Comparison of ENCODE assay signal across 8 cellular contexts in genomic region chr19:55640043-55640576, GRCh38. TPM values are rescaled to one million over a fixed set of nuclear protein-coding genes. Genes with fewer than 3 reads are reported as not detected.
DNase-seq lines count a peak whose midpoint lies in the region; ATAC-seq and TF ChIP-seq lines count a peak whose summit lies in the region.

No MANE protein-coding gene starts in this region.

- DNase-seq in NCI-H1417 (lab: John Stamatoyannopoulos, UW): peak; percentile 58 to 91 (median 86)
- no peak for DNase-seq in NCI-H1417 treated with DMSO at 0.1 percent for 48 hours (lab: John Stamatoyannopoulos, UW)
- peak; percentile 53 for DNase-seq in NCI-H446 treated with DMSO at 0.1 percent for 48 hours (lab: John Stamatoyannopoulos, UW)
- peak; percentile 77 to 88 for DNase-seq in activated T-cell treated with anti-CD3 and anti-CD28 coated beads, Interleukin-2, amount 50 U/mL, for 72 hours
- DNase-seq in esophagus squamous epithelium (lab: John Stamatoyannopoulos, UW): no peak
- no peak for DNase-seq in natural killer cell treated with Interleukin-12 subunit alpha and Interleukin-12 subunit beta and Interleukin-15 and Interleukin-18, amount 100 ng/mL, for 72 hours (ENCODE audit: low spot score)
- peak; percentile 75 to 76 for DNase-seq in thyroid gland
- no peak for DNase-seq in OCI-M2 (lab: John Stamatoyannopoulos, UW; ENCODE audit: unreplicated experiment)

- 40 to 100% methylated on average over 1 to 3 of the region's 38 CpGs for whole genome bisulfite sequencing in esophagus squamous epithelium, 2 donors
- WGBS in thyroid gland, 2 donors: 7 to 30% methylated on average over 2 to 12 of the region's 38 CpGs

- no peaks in the 10 kb centered on the region for H3K27me3 Mint-ChIP-seq in activated T-cell treated with anti-CD3 and anti-CD28 coated beads, Interleukin-2, amount 50 U/mL, for 72 hours (ENCODE audit: low read depth)
- H3K27me3 Mint-ChIP-seq in natural killer cell treated with Interleukin-12 subunit alpha and Interleukin-12 subunit beta and Interleukin-15 and Interleukin-18, amount 100 ng/mL, for 72 hours: no peaks in the 10 kb centered on the region

- H3K27ac ChIP-seq in esophagus squamous epithelium: peak overlapping the region; percentile 93 to 98 (median 96)
- peak overlapping the region; percentile 86 to 96 (median 91) for H3K27ac ChIP-seq in thyroid gland

- H3K4me3 ChIP-seq in esophagus squamous epithelium (peak overlapping the region; percentile 93 to 96 (median 95)), thyroid gland (replicated peaks in 1 of 3) (peak overlapping the region in 1 of 3 donors; percentile 84)

- peak overlapping the region; percentile 76 to 79 for H3K4me3 Mint-ChIP-seq in activated T-cell treated with anti-CD3 and anti-CD28 coated beads, Interleukin-2, amount 50 U/mL, for 72 hours
- H3K4me3 Mint-ChIP-seq in natural killer cell treated with Interleukin-12 subunit alpha and Interleukin-12 subunit beta and Interleukin-15 and Interleukin-18, amount 100 ng/mL, for 72 hours: peak overlapping the region; percentile 71

- peak overlapping the region; percentile 31 for H3K27ac Mint-ChIP-seq in activated T-cell treated with anti-CD3 and anti-CD28 coated beads, Interleukin-2, amount 50 U/mL, for 72 hours
- peak overlapping the region; percentile 66 to 70 for H3K27ac Mint-ChIP-seq in natural killer cell treated with Interleukin-12 subunit alpha and Interleukin-12 subunit beta and Interleukin-15 and Interleukin-18, amount 100 ng/mL, for 72 hours

- peaks cover 76% of the 10 kb centered on the region for H3K4me1 Mint-ChIP-seq in activated T-cell treated with anti-CD3 and anti-CD28 coated beads, Interleukin-2, amount 50 U/mL, for 72 hours (ENCODE audit: low read depth)
- peaks cover 60 to 65% of the 10 kb centered on the region in 2 donors for H3K4me1 Mint-ChIP-seq in natural killer cell treated with Interleukin-12 subunit alpha and Interleukin-12 subunit beta and Interleukin-15 and Interleukin-18, amount 100 ng/mL, for 72 hours (ENCODE audit: low read depth in 2 of 2)

- H3K36me3 Mint-ChIP-seq in activated T-cell treated with anti-CD3 and anti-CD28 coated beads, Interleukin-2, amount 50 U/mL, for 72 hours (ENCODE audit: insufficient read depth in 2 of 2): peaks cover 12 to 17% of the 10 kb centered on the region in 2 donors
- H3K36me3 Mint-ChIP-seq in natural killer cell treated with Interleukin-12 subunit alpha and Interleukin-12 subunit beta and Interleukin-15 and Interleukin-18, amount 100 ng/mL, for 72 hours: peaks cover 14% of the 10 kb centered on the region

- TF ChIP-seq POLR2A in esophagus squamous epithelium (IDR thresholded peaks at IDR 0.05): peak in 1 of 4 donors; percentile 18
- TF ChIP-seq POLR2A in thyroid gland (IDR thresholded peaks at IDR 0.05): no peak

- H3K4me1 ChIP-seq in esophagus squamous epithelium: peaks cover 67 to 96% (median 69%) of the 10 kb centered on the region in 3 donors
- H3K4me1 ChIP-seq in thyroid gland: peaks cover 42 to 57% of the 10 kb centered on the region in 2 donors

- H3K9me3 ChIP-seq in esophagus squamous epithelium (no peaks in the 10 kb centered on the region), thyroid gland (no peaks in the 10 kb centered on the region)

- TF ChIP-seq CTCF in esophagus squamous epithelium (IDR thresholded peaks at IDR 0.05) (peak; percentile 45 to 70 (median 53)), thyroid gland (IDR thresholded peaks at IDR 0.05) (peak in 5 of 6 experiments; percentile 13 to 59 (median 54))

- H3K27me3 ChIP-seq in esophagus squamous epithelium: no peaks in the 10 kb centered on the region
- no peaks in the 10 kb centered on the region for H3K27me3 ChIP-seq in thyroid gland

- H3K36me3 ChIP-seq in esophagus squamous epithelium: peaks cover 0 to 17% (median 0%) of the 10 kb centered on the region in 3 donors
- no peaks in the 10 kb centered on the region for H3K36me3 ChIP-seq in thyroid gland

- ATAC-seq in activated T-cell treated with anti-CD3 and anti-CD28 coated beads, Interleukin-2, amount 50 U/mL, for 72 hours (replicated peaks in 1 of 2): peak; percentile 37 to 52
- ATAC-seq in natural killer cell treated with Interleukin-12 subunit alpha and Interleukin-12 subunit beta and Interleukin-15 and Interleukin-18, amount 100 ng/mL, for 72 hours: peak; percentile 43 to 48

- H3K9me3 Mint-ChIP-seq in activated T-cell treated with anti-CD3 and anti-CD28 coated beads, Interleukin-2, amount 50 U/mL, for 72 hours: peaks cover 0 to 2% of the 10 kb centered on the region in 2 donors
- H3K9me3 Mint-ChIP-seq in natural killer cell treated with Interleukin-12 subunit alpha and Interleukin-12 subunit beta and Interleukin-15 and Interleukin-18, amount 100 ng/mL, for 72 hours: no peaks in the 10 kb centered on the region

- intact Hi-C loops in esophagus squamous epithelium (cut with DNase I): no loop called here
- intact Hi-C loops in thyroid gland (cut with DNase I): no loop called here

RNA-seq across cellular contexts. Expression of gene ZNF580, which starts 0.7 kb away (rescaled TPM):
- total RNA-seq in activated T-cell treated with anti-CD3 and anti-CD28 coated beads, Interleukin-2, amount 50 U/mL, for 72 hours: 10 to 100 TPM; 46.1 to 47.8 TPM
- total RNA-seq in esophagus squamous epithelium (10 to 100 TPM in 3 of 4 donors, 1 to 10 TPM in 1; 8.8 to 19.1 (median 12.9) TPM), thyroid gland (10 to 100 TPM; 29.9 to 61.1 (median 44.8) TPM)
- total RNA-seq in natural killer cell treated with Interleukin-12 subunit alpha and Interleukin-12 subunit beta and Interleukin-15 and Interleukin-18, amount 100 ng/mL, for 72 hours: 10 to 100 TPM; 35.7 to 39.5 TPM

RNA-seq across cellular contexts. Expression of gene ZNF581, which starts 3.3 kb away (rescaled TPM):
- total RNA-seq in activated T-cell treated with anti-CD3 and anti-CD28 coated beads, Interleukin-2, amount 50 U/mL, for 72 hours: 10 to 100 TPM; 43.1 to 50.7 TPM
- total RNA-seq in esophagus squamous epithelium (10 to 100 TPM; 11.8 to 20.2 (median 14.0) TPM), thyroid gland (10 to 100 TPM; 11.1 to 23.9 (median 15.8) TPM)
- 10 to 100 TPM; 15.1 to 27.6 TPM for total RNA-seq in natural killer cell treated with Interleukin-12 subunit alpha and Interleukin-12 subunit beta and Interleukin-15 and Interleukin-18, amount 100 ng/mL, for 72 hours

RNA-seq across cellular contexts. Expression of gene CCDC106, which starts 7.9 kb away (rescaled TPM):
- 10 to 100 TPM; 13.8 to 21.7 TPM for total RNA-seq in activated T-cell treated with anti-CD3 and anti-CD28 coated beads, Interleukin-2, amount 50 U/mL, for 72 hours
- total RNA-seq in esophagus squamous epithelium: 1 to 10 TPM; 2.4 to 7.2 (median 4.6) TPM
- 1 to 10 TPM; 1.9 to 3.3 TPM for total RNA-seq in natural killer cell treated with Interleukin-12 subunit alpha and Interleukin-12 subunit beta and Interleukin-15 and Interleukin-18, amount 100 ng/mL, for 72 hours
- total RNA-seq in thyroid gland: 10 to 100 TPM; 11.2 to 23.2 (median 20.7) TPM

RNA-seq across cellular contexts. Expression of gene U2AF2, which starts 14.7 kb away (rescaled TPM):
- total RNA-seq in activated T-cell treated with anti-CD3 and anti-CD28 coated beads, Interleukin-2, amount 50 U/mL, for 72 hours: 100 to 1,000 TPM; 128 to 137 TPM
- total RNA-seq in esophagus squamous epithelium (100 to 1,000 TPM in 2 of 4 donors, 10 to 100 TPM in 2; 85.0 to 112 (median 99.7) TPM), thyroid gland (100 to 1,000 TPM in 1 of 4 donors, 10 to 100 TPM in 3; 68.4 to 115 (median 85.7) TPM)
- total RNA-seq in natural killer cell treated with Interleukin-12 subunit alpha and Interleukin-12 subunit beta and Interleukin-15 and Interleukin-18, amount 100 ng/mL, for 72 hours: 100 to 1,000 TPM; 266 to 434 TPM

RNA-seq across cellular contexts. Expression of gene ZNF784, which starts 15.7 kb away (rescaled TPM):
- total RNA-seq in activated T-cell treated with anti-CD3 and anti-CD28 coated beads, Interleukin-2, amount 50 U/mL, for 72 hours: 1 to 10 TPM; 4.3 to 6.9 TPM
- total RNA-seq in esophagus squamous epithelium: 1 to 10 TPM; 2.9 to 6.9 (median 4.4) TPM
- total RNA-seq in natural killer cell treated with Interleukin-12 subunit alpha and Interleukin-12 subunit beta and Interleukin-15 and Interleukin-18, amount 100 ng/mL, for 72 hours: 1 to 10 TPM; 2.6 to 4.5 TPM
- 10 to 100 TPM in 1 of 4 donors, 1 to 10 TPM in 3; 5.1 to 10.0 (median 8.7) TPM for total RNA-seq in thyroid gland

Comparison
In these comparisons a context has a peak if more than half of its experiments do, and no peak if none do; other contexts are left out.
1. DNase-seq: peak in NCI-H1417 (3 of 3), NCI-H446 treated with DMSO at 0.1 percent for 48 hours (single experiment), activated T-cell treated with anti-CD3 and anti-CD28 coated beads, Interleukin-2, amount 50 U/mL, for 72 hours (2 of 2) and thyroid gland (2 of 2); none in NCI-H1417 treated with DMSO at 0.1 percent for 48 hours (single experiment), esophagus squamous epithelium (single experiment), natural killer cell treated with Interleukin-12 subunit alpha and Interleukin-12 subunit beta and Interleukin-15 and Interleukin-18, amount 100 ng/mL, for 72 hours (single experiment) and OCI-M2 (single experiment).